In the genomic region with DNA sequence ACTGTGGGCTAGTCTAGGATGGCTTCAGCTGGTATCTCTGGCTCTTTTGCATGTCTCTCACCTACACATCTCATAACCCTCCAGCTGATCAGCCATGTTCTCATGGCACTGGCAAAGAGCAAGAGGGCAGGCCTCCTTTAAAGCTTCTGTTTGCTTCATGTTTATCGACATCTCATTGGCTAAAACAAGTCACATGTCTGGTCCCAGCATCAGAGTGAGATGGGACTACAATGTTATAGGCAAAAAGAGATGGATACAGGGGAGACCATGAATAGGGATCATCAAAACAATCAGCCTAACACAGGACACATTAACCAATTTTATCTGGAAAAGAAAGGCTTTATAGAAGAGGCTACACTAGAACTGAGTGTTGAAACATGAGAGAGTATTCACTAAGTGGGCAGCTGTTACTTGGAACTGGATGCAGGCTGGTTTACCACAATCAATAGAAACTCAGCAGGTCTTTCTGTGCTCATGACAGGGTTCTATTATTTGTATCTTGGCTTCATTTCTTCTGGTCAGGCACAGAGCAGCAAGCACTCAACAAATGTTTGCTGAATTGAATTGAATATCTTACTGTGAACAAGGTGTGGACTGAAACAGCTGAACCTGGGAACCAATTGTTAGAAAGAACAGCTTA, we compare ENCODE assay signal across 12 cellular contexts. TPM values are rescaled to one million over a fixed set of nuclear protein-coding genes. Genes with fewer than 3 reads are reported as not detected.
DNase-seq lines count a peak whose midpoint lies in the region; ATAC-seq and TF ChIP-seq lines count a peak whose summit lies in the region.
"Had no signal": no experiment of that assay in that cellular context is flagged by ENCODE, and none has a peak within 500 bp of the region (broad histone marks: within the 10 kb centered on the region; RNA-seq: fewer than 3 reads in every experiment).

No MANE protein-coding gene starts in this region.

- peak overlapping the region; percentile 97 for H3K27ac Mint-ChIP-seq in T-helper 17 cell

- intact Hi-C loops in aorta (cut with DNase I), result no loop called here

- no peak for TF ChIP-seq CTCF in KMS-11 (conservative IDR thresholded peaks at IDR 0.05; ENCODE audit: low read depth, low read length)

- H3K4me1 ChIP-seq in KMS-11 (ENCODE audit: low read depth, poor library complexity, severe bottlenecking) (peaks cover 59% of the 10 kb centered on the region), aorta (ENCODE audit: control insufficient read depth in 1 of 2, insufficient read depth in 2 of 2, low read length in 2 of 2) (no peaks in the 10 kb centered on the region)

- H2AFZ ChIP-seq in KMS-11 (ENCODE audit: low read depth), result no peak overlapping the region

- no peak overlapping the region for H3K4me3 Mint-ChIP-seq in T-helper 17 cell

- DNase-seq in Ammon's horn (ENCODE audit: low spot score), result peak; percentile 90
- no peak for DNase-seq in T-helper 17 cell
- peak; percentile 91 for DNase-seq in medulla oblongata (ENCODE audit: extremely low spot score)
- DNase-seq in aorta, result no peak
- DNase-seq in MV-4-11 (lab: John Stamatoyannopoulos, UW), result no peak
- no peak for DNase-seq in NOMO-1 (lab: John Stamatoyannopoulos, UW; ENCODE audit: unreplicated experiment in 2 of 2)
- no peak for DNase-seq in stimulated activated CD4-positive, alpha-beta T cell treated with anti-CD3 and anti-CD28 coated beads, Interleukin-2, amount 100 ng/mL, for 48 hours
- DNase-seq: kidney glomerular epithelial cell had no signal

- ATAC-seq in T-helper 17 cell, result no peak
- ATAC-seq in aorta (ENCODE audit: low FRiP score), result no peak

- no peak overlapping the region for H3K9ac ChIP-seq in KMS-11

- no peaks in the 10 kb centered on the region for H3K27me3 ChIP-seq in KMS-11 (ENCODE audit: insufficient read depth, low read depth)
- H3K27me3 ChIP-seq in aorta (ENCODE audit: control insufficient read depth in 1 of 2, insufficient read depth in 2 of 2, low read length in 1 of 2), result no peaks in the 10 kb centered on the region
- H3K27me3 ChIP-seq: BLaER1 treated with 17β-estradiol and CSF1 and Interleukin-3, amounts not matched to agents 10 nM and 100 nM had no signal

- H4K20me1 ChIP-seq in KMS-11 (ENCODE audit: insufficient read depth), result no peaks in the 10 kb centered on the region
- H4K20me1 ChIP-seq: BLaER1 treated with 17β-estradiol and CSF1 and Interleukin-3, amounts not matched to agents 10 nM and 100 nM had no signal

- H3K27ac ChIP-seq in KMS-11, result peak overlapping the region; percentile 54
- no peak overlapping the region for H3K27ac ChIP-seq in aorta (ENCODE audit: low read depth in 1 of 2, low read length in 2 of 2)
- H3K27ac ChIP-seq: BLaER1 treated with 17β-estradiol and CSF1 and Interleukin-3, amounts not matched to agents 10 nM and 100 nM had no signal

- 93% methylated on average over 1 of the region's 1 CpG for WGBS in aorta, 2 donors

- H3K9me3 ChIP-seq in T-helper 17 cell (ENCODE audit: control insufficient read depth, low read length, poor library complexity, severe bottlenecking), result no peaks in the 10 kb centered on the region
- no peaks in the 10 kb centered on the region for H3K9me3 ChIP-seq in aorta (ENCODE audit: control insufficient read depth, low read length)
- H3K9me3 ChIP-seq: BLaER1 treated with 17β-estradiol and CSF1 and Interleukin-3, amounts not matched to agents 10 nM and 100 nM had no signal

- peaks cover 30% of the 10 kb centered on the region for H3K4me1 Mint-ChIP-seq in T-helper 17 cell

- H3K27me3 Mint-ChIP-seq in T-helper 17 cell, result no peaks in the 10 kb centered on the region

- H3K4me3 ChIP-seq in KMS-11 (IDR thresholded peaks at IDR 0.05; ENCODE audit: insufficient read depth, low read depth, low read length) (no peak overlapping the region), aorta (ENCODE audit: low read length in 2 of 2) (no peak overlapping the region)
- H3K4me3 ChIP-seq: BLaER1 treated with 17β-estradiol and CSF1 and Interleukin-3, amounts not matched to agents 10 nM and 100 nM had no signal

- H3K36me3 ChIP-seq in KMS-11 (ENCODE audit: insufficient read depth), result no peaks in the 10 kb centered on the region
- peaks cover 0 to 4% of the 10 kb centered on the region in 2 donors for H3K36me3 ChIP-seq in aorta (ENCODE audit: control insufficient read depth in 1 of 2, insufficient read depth in 2 of 2, low read length in 1 of 2)

- H3K79me2 ChIP-seq in KMS-11 (ENCODE audit: insufficient read depth, low read depth), result no peaks in the 10 kb centered on the region; the same call in 1 of the 2 replicates

- H3K4me2 ChIP-seq in KMS-11, result peak overlapping the region; percentile 41
- H3K4me2 ChIP-seq: BLaER1 treated with 17β-estradiol and CSF1 and Interleukin-3, amounts not matched to agents 10 nM and 100 nM had no signal

- H3K36me3 Mint-ChIP-seq in T-helper 17 cell (ENCODE audit: low read depth), result no peaks in the 10 kb centered on the region

RNA-seq across cellular contexts. Expression of gene LRRC51, which starts 5.3 kb away (rescaled TPM):
- total RNA-seq in T-helper 17 cell (1 to 10 TPM in 1 of 2 donors, under 1 TPM in 1; 0.75 to 4.5 TPM), aorta (1 to 10 TPM; 6.6 to 8.5 TPM)
- polyA plus RNA-seq in aorta, result 10 to 100 TPM in 1 of 2 donors, 1 to 10 TPM in 1; 8.6 to 12.8 TPM

RNA-seq across cellular contexts. Expression of gene NUMA1, which starts 5.6 kb away (rescaled TPM):
- total RNA-seq in T-helper 17 cell (100 to 1,000 TPM; 207 to 208 TPM), aorta (100 to 1,000 TPM; 150 to 241 TPM)
- polyA plus RNA-seq in aorta, result 100 to 1,000 TPM in 1 of 2 donors, 10 to 100 TPM in 1; 40.4 to 322 TPM

RNA-seq across cellular contexts. Expression of gene LAMTOR1, which starts 17.1 kb away (rescaled TPM):
- total RNA-seq in T-helper 17 cell (10 to 100 TPM; 43.7 to 74.6 TPM), aorta (10 to 100 TPM; 61.1 to 62.6 TPM)
- polyA plus RNA-seq in aorta, result 100 to 1,000 TPM; 100 to 160 TPM

RNA-seq across cellular contexts. Expression of gene TOMT, which starts 19.8 kb away (rescaled TPM):
- total RNA-seq in T-helper 17 cell, result not detected
- total RNA-seq in aorta, result not detected
- not detected for polyA plus RNA-seq in aorta
- total RNA-seq: NCI-H460, renal cortical epithelial cell had no signal

RNA-seq across cellular contexts. Expression of gene ANAPC15, which starts 26.5 kb away (rescaled TPM):
- total RNA-seq in T-helper 17 cell, result 10 to 100 TPM; 47.0 to 54.6 TPM
- total RNA-seq in aorta, result 10 to 100 TPM; 24.6 to 24.7 TPM
- 10 to 100 TPM; 48.5 to 71.6 TPM for polyA plus RNA-seq in aorta

Comparison
In these comparisons a context has a peak if more than half of its experiments do, and no peak if none do; other contexts are left out.
1. DNase-seq: peak in Ammon's horn (single experiment) and medulla oblongata (single experiment); none in T-helper 17 cell (0 of 3), aorta (0 of 2), MV-4-11 (single experiment), NOMO-1 (0 of 2) and stimulated activated CD4-positive, alpha-beta T cell treated with anti-CD3 and anti-CD28 coated beads, Interleukin-2, amount 100 ng/mL, for 48 hours (0 of 2).